35 cellular contexts compared by ENCODE assay signal in genomic region chr20:745683-746301, GRCh38. TPM values are rescaled to one million over a fixed set of nuclear protein-coding genes. Genes with fewer than 3 reads are reported as not detected.
A peak's percentile ranks its signal among the peaks of the same experiment; 100 is the strongest.
DNase-seq lines count a peak whose midpoint lies in the region; ATAC-seq and TF ChIP-seq lines count a peak whose summit lies in the region.
"Had no signal": no experiment of that assay in that cellular context is flagged by ENCODE, and none has a peak within 500 bp of the region (broad histone marks: within the 10 kb centered on the region; RNA-seq: fewer than 3 reads in every experiment).

No MANE protein-coding gene starts in this region.

- CTCF ChIA-PET in HCT116 (lab: Charles Lee) = interaction anchor here (0.6 to 1.1 kb wide), 3 partner anchors 15 to 24 kb away, joined by 3 read pairs; partner anchors contain the start of gene SLC52A3
- CTCF ChIA-PET in WTC11 (lab: Charles Lee) = no interaction called here

- H3K4me2 ChIP-seq in HCT116 (ENCODE audit: low read length) = no peak overlapping the region
- H3K4me2 ChIP-seq: BLaER1 had no signal

- H3K9me3 Mint-ChIP-seq in WTC11 = peaks cover 30% of the 10 kb centered on the region
- H3K9me3 Mint-ChIP-seq in chondrocyte (ENCODE audit: low read depth) = peaks cover 15% of the 10 kb centered on the region

- H3K4me1 Mint-ChIP-seq in WTC11 (no peaks in the 10 kb centered on the region), chondrocyte (ENCODE audit: low read depth) (no peaks in the 10 kb centered on the region)
- H3K4me1 Mint-ChIP-seq: activated naive CD8-positive, alpha-beta T cell treated with anti-CD3 and anti-CD28 coated beads, Interleukin-2, amount 10 ng/mL, durations not matched to agents 7 days and 5 days; immature natural killer cell; memory B cell; neural crest cell; stimulated activated memory B cell treated with anti-CD40 and anti-IgM and Interleukin-4, amounts not matched to agents 10 μg/mL and 1 μg/mL and 100 μg/mL, for 72 hours had no signal

- H4K20me1 ChIP-seq in HCT116 (ENCODE audit: insufficient read depth) = no peaks in the 10 kb centered on the region
- H4K20me1 ChIP-seq: BLaER1 had no signal

- no peaks in the 10 kb centered on the region for H3K79me2 ChIP-seq in HCT116 (ENCODE audit: insufficient read depth, low read length)
- H3K79me2 ChIP-seq: parathyroid adenoma had no signal

- intact Hi-C loops in HCT116 (cut with micrococcal nuclease) = no loop called here

- no peak for TF ChIP-seq RAD21 in HCT116 (IDR thresholded peaks at IDR 0.05; ENCODE audit: low read depth)

- no peaks in the 10 kb centered on the region for H3K27me3 ChIP-seq in HCT116 (ENCODE audit: insufficient read depth, low read length)
- H3K27me3 ChIP-seq in HAP-1 (ENCODE audit: low read depth) = no peaks in the 10 kb centered on the region
- H3K27me3 ChIP-seq: BLaER1 had no signal

- RAD21 ChIA-PET in HCT116 (lab: Charles Lee; ENCODE audit: low non-redundant PET in 1 of 2, low total read pairs in 2 of 2, uncharacterized antibody in 2 of 2, unreplicated experiment in 2 of 2) = no interaction called here

- no peak overlapping the region for H3K4me3 Mint-ChIP-seq in WTC11
- no peak overlapping the region for H3K4me3 Mint-ChIP-seq in chondrocyte (ENCODE audit: unreplicated experiment)
- H3K4me3 Mint-ChIP-seq: activated naive CD8-positive, alpha-beta T cell treated with anti-CD3 and anti-CD28 coated beads, Interleukin-2, amount 10 ng/mL, durations not matched to agents 7 days and 5 days; immature natural killer cell; memory B cell; neural crest cell; stimulated activated memory B cell treated with anti-CD40 and anti-IgM and Interleukin-4, amounts not matched to agents 10 μg/mL and 1 μg/mL and 100 μg/mL, for 72 hours; type B pancreatic cell had no signal

- H3K4me3 ChIP-seq in HCT116 (replicated peaks in 1 of 2; ENCODE audit: low read depth in 1 of 2, low read length in 2 of 2) (no peak overlapping the region), HAP-1 (no peak overlapping the region)
- H3K4me3 ChIP-seq: BLaER1 had no signal

- TF ChIP-seq CTCF in HCT116 (IDR thresholded peaks at IDR 0.05 in 2 of 3, conservative IDR thresholded peaks at IDR 0.05 in 1 of 3; ENCODE audit: borderline replicate concordance in 1 of 3, insufficient read depth in 1 of 3, low read depth in 2 of 3, low read length in 2 of 3) (no peak), WTC11 (IDR thresholded peaks at IDR 0.05) (no peak), chondrocyte (IDR thresholded peaks at IDR 0.05) (no peak)

- peaks cover 17% of the 10 kb centered on the region for H3K36me3 Mint-ChIP-seq in WTC11
- peaks cover 4% of the 10 kb centered on the region for H3K36me3 Mint-ChIP-seq in chondrocyte (ENCODE audit: low read depth)
- H3K36me3 Mint-ChIP-seq: stimulated activated memory B cell treated with anti-CD40 and anti-IgM and Interleukin-4, amounts not matched to agents 10 μg/mL and 1 μg/mL and 100 μg/mL, for 72 hours; type B pancreatic cell had no signal

- no peak for TF ChIP-seq POLR2A in HCT116 (IDR thresholded peaks at IDR 0.05; ENCODE audit: borderline replicate concordance, extremely low read depth, insufficient read depth, insufficient read length)

- no peak overlapping the region for H3K27ac Mint-ChIP-seq in WTC11
- H3K27ac Mint-ChIP-seq in chondrocyte (ENCODE audit: unreplicated experiment) = no peak overlapping the region
- H3K27ac Mint-ChIP-seq: activated naive CD8-positive, alpha-beta T cell treated with anti-CD3 and anti-CD28 coated beads, Interleukin-2, amount 10 ng/mL, durations not matched to agents 7 days and 5 days; immature natural killer cell; memory B cell; stimulated activated memory B cell treated with anti-CD40 and anti-IgM and Interleukin-4, amounts not matched to agents 10 μg/mL and 1 μg/mL and 100 μg/mL, for 72 hours; type B pancreatic cell had no signal

- H3K4me1 ChIP-seq in HCT116 (ENCODE audit: control insufficient read depth in 1 of 2, insufficient read depth in 2 of 2, low read length in 2 of 2) (no peaks in the 10 kb centered on the region), HAP-1 (no peaks in the 10 kb centered on the region)
- H3K4me1 ChIP-seq: parathyroid adenoma had no signal

- no peak overlapping the region for H3K9ac ChIP-seq in HCT116 (ENCODE audit: low read length)
- H3K9ac ChIP-seq: BLaER1, parathyroid adenoma had no signal

- POLR2A ChIA-PET in HCT116 (lab: Charles Lee) = no interaction called here
- POLR2A ChIA-PET in WTC11 (lab: Charles Lee) = no interaction called here

- ATAC-seq in HCT116 = no peak
- no peak for ATAC-seq in WTC11
- no peak for ATAC-seq in GM18907 (IDR thresholded peaks at IDR 0.05; ENCODE audit: unreplicated experiment)
- ATAC-seq: Panc1; right cardiac atrium; stimulated activated memory B cell treated with anti-CD40 and anti-IgM and Interleukin-4, amounts not matched to agents 10 μg/mL and 1 μg/mL and 100 μg/mL, for 72 hours had no signal

- in situ Hi-C loops in HAP-1 (cut with MboI; ENCODE audit: low sequenced_read_pairs) = no loop called here

- H2AFZ ChIP-seq in HCT116 (ENCODE audit: low read depth, low read length, poor library complexity, severe bottlenecking) = no peak overlapping the region
- H2AFZ ChIP-seq: parathyroid adenoma had no signal

- no peaks in the 10 kb centered on the region for H3K36me3 ChIP-seq in HCT116 (ENCODE audit: control insufficient read depth in 1 of 2, insufficient read depth in 2 of 2, low read length in 2 of 2)
- no peaks in the 10 kb centered on the region for H3K36me3 ChIP-seq in HAP-1 (replicated peaks)
- H3K36me3 ChIP-seq: BLaER1 had no signal

- no TSS peak for BruUV-seq in HCT116 (replicated peaks; lab: Mats Ljungman, UMichigan)

- H3K27ac ChIP-seq in HCT116 (ENCODE audit: low read depth, low read length) = no peak overlapping the region
- H3K27ac ChIP-seq: BLaER1, HL-60, parathyroid adenoma had no signal

- H3K9me3 ChIP-seq in HCT116 (ENCODE audit: control insufficient read depth in 1 of 2, insufficient read depth in 1 of 2, low read depth in 1 of 2, low read length in 2 of 2) (peaks cover 12 to 15% of the 10 kb centered on the region in 2 experiments; a peak in 3 of 4 replicates), HAP-1 (peaks cover 6% of the 10 kb centered on the region; the same call in 1 of the 2 replicates)

- H3K9me2 ChIP-seq in HCT116 (ENCODE audit: insufficient read depth) = no peaks in the 10 kb centered on the region

- peaks cover 35% of the 10 kb centered on the region for H3K27me3 Mint-ChIP-seq in WTC11 (ENCODE audit: low read depth)
- H3K27me3 Mint-ChIP-seq in chondrocyte (ENCODE audit: low read depth) = peaks cover 14% of the 10 kb centered on the region
- H3K27me3 Mint-ChIP-seq: activated naive CD8-positive, alpha-beta T cell treated with anti-CD3 and anti-CD28 coated beads, Interleukin-2, amount 10 ng/mL, durations not matched to agents 7 days and 5 days had no signal

- DNase-seq in A172 (ENCODE audit: low spot score) (peak; percentile 39), HCT116 (ENCODE audit: low read depth, low spot score) (no peak), NCI-H2227 treated with DMSO at 0.1 percent for 48 hours (lab: John Stamatoyannopoulos, UW) (peak; percentile 10), WTC11 (ENCODE audit: low spot score) (no peak), HAP-1 (ENCODE audit: low spot score in 2 of 2) (no peak), chondrocyte (ENCODE audit: low spot score) (no peak)
- no peak for DNase-seq in stimulated activated CD4-positive, alpha-beta T cell treated with anti-CD3 and anti-CD28 coated beads, Interleukin-4, amount 100 ng/mL, for 1 hour
- DNase-seq: activated CD4-positive, CD25-positive, alpha-beta regulatory T cell treated with anti-CD3 and anti-CD28 coated beads, Interleukin-2, amount 50 U/mL, for 72 hours; activated gamma-delta T cell; activated naive CD8-positive, alpha-beta T cell treated with anti-CD3 and anti-CD28 coated beads, Interleukin-2, amount 10 ng/mL, durations not matched to agents 7 days and 5 days; activated T-cell treated with anti-CD3 and anti-CD28 coated beads, Interleukin-2, amount 50 U/mL, for 1 hour; central memory CD4-positive, alpha-beta T cell; COR-L47; DND-41; hypothalamus; immature natural killer cell; NCI-H1417; NCI-H2081; NCI-H510A treated with DMSO at 0.1 percent for 48 hours; NK-92 treated with Interleukin-12 subunit alpha and Interleukin-12 subunit beta, amount 100 ng/mL, for 24 hours; right cardiac atrium; SHP77 treated with DMSO at 0.1 percent for 48 hours; stimulated activated CD4-positive, alpha-beta T cell treated with anti-CD3 and anti-CD28 coated beads, Interleukin-4, amount 100 ng/mL, for 4 hours; substantia nigra had no signal

TF ChIP-seq in HCT116, 20 proteins besides CTCF, POLR2A, EP300 and RAD21:
- TF ChIP-seq ATF3 (IDR thresholded peaks at IDR 0.05) = no peak
- TF ChIP-seq CBX3 (IDR thresholded peaks at IDR 0.05; ENCODE audit: low read depth) = peak; percentile 90; the same call in 1 of the 2 replicates
- 0 out of 2 replicates have a peak, but pooled peaks have one; percentile 15 for TF ChIP-seq CEBPB (IDR thresholded peaks at IDR 0.05; ENCODE audit: low read depth)

TF ChIP-seq in WTC11, 78 proteins besides CTCF, POLR2A, EP300 and RAD21:
- TF ChIP-seq TP53 (CRISPR knock-in tag; IDR thresholded peaks at IDR 0.05) (no peak), ZNF423 (CRISPR knock-in tag; IDR thresholded peaks at IDR 0.05) (no peak), NFYB (CRISPR knock-in tag; conservative IDR thresholded peaks at IDR 0.05; ENCODE audit: low read depth) (no peak), GTF2I (CRISPR knock-in tag; conservative IDR thresholded peaks at IDR 0.05) (no peak), FOXP4 (CRISPR knock-in tag; IDR thresholded peaks at IDR 0.05) (no peak), ZNF317 (CRISPR knock-in tag; IDR thresholded peaks at IDR 0.05; ENCODE audit: borderline replicate concordance, low read depth) (peak; percentile 99)

RNA-seq across cellular contexts. Expression of gene SLC52A3, which starts 22.5 kb away (rescaled TPM):
- 0.03 and 0.22 TPM in 2 replicates for total RNA-seq in A172 (2014; rRNA removed; shearing (Covaris generic))
- total RNA-seq in HCT116 (2021; ENCODE audit: unreplicated experiment) = 10.2 TPM
- polyA plus RNA-seq in HCT116 (2012) = 9.6 TPM in 2 replicates
- 6.9 to 7.7 TPM (median 7.3 TPM) in 3 replicates for total RNA-seq in WTC11 (2021)
- not detected in 3 replicates for total RNA-seq in chondrocyte
- total RNA-seq: activated naive CD8-positive, alpha-beta T cell treated with anti-CD3 and anti-CD28 coated beads, Interleukin-2, amount 10 ng/mL, durations not matched to agents 7 days and 5 days; fibroblast of lung; neural crest cell had no signal
- polyA plus RNA-seq: AG04450, fibroblast of lung, immature natural killer cell had no signal

Comparison
In these comparisons a context has a peak if more than half of its experiments do, and no peak if none do; other contexts are left out.
1. DNase-seq: peak in A172 (single experiment) and NCI-H2227 treated with DMSO at 0.1 percent for 48 hours (single experiment); none in HCT116 (single experiment), WTC11 (single experiment), HAP-1 (0 of 2), chondrocyte (single experiment) and stimulated activated CD4-positive, alpha-beta T cell treated with anti-CD3 and anti-CD28 coated beads, Interleukin-4, amount 100 ng/mL, for 1 hour (single experiment).